8 cellular contexts compared by ENCODE assay signal in genomic region chr1:245156041-245156735, GRCh38. TPM values are rescaled to one million over a fixed set of nuclear protein-coding genes. Genes with fewer than 3 reads are reported as not detected.
DNase-seq lines count a peak whose midpoint lies in the region; FAIRE-seq and TF ChIP-seq lines count a peak whose summit lies in the region.

No MANE protein-coding gene starts in this region.

- peaks cover 48% of the 10 kb centered on the region for H3K27me3 ChIP-seq in H7 (ENCODE audit: control insufficient read depth, insufficient read depth, low read length)
- peaks cover 10% of the 10 kb centered on the region for H3K27me3 ChIP-seq in SJSA1 (replicated peaks)
- H3K27me3 ChIP-seq in neutrophil, result peaks cover 96% of the 10 kb centered on the region
- H3K27me3 ChIP-seq in subcutaneous abdominal adipose tissue (ENCODE audit: control insufficient read depth in 5 of 5, insufficient read depth in 4 of 5, low read length in 5 of 5), result peaks cover 21 to 45% (median 28%) of the 10 kb centered on the region in 5 donors

- H3K36me3 ChIP-seq in H7 (replicated peaks; ENCODE audit: control insufficient read depth, insufficient read depth, low read length), result no peaks in the 10 kb centered on the region
- H3K36me3 ChIP-seq in SJSA1, result peaks cover 14% of the 10 kb centered on the region
- H3K36me3 ChIP-seq in neutrophil, result no peaks in the 10 kb centered on the region
- H3K36me3 ChIP-seq in subcutaneous abdominal adipose tissue (ENCODE audit: control insufficient read depth in 5 of 5, insufficient read depth in 5 of 5, low read length in 5 of 5), result no peaks in the 10 kb centered on the region

- H3K9me3 ChIP-seq in SJSA1 (replicated peaks) (no peaks in the 10 kb centered on the region), neutrophil (no peaks in the 10 kb centered on the region), subcutaneous abdominal adipose tissue (ENCODE audit: control insufficient read depth in 5 of 5, low read length in 5 of 5) (no peaks in the 10 kb centered on the region)

- no peak for FAIRE-seq in frontal cortex (lab: Jason Lieb, UNC)

- H3K9ac ChIP-seq in subcutaneous abdominal adipose tissue (ENCODE audit: low read length in 5 of 5), result no peak overlapping the region

- peak; percentile 92 for DNase-seq in ELF-1 (ENCODE audit: low read depth, low spot score)
- peak; percentile 97 for DNase-seq in H7
- DNase-seq in LoVo (ENCODE audit: low spot score), result peak; percentile 93
- peak; percentile 87 to 91 for DNase-seq in SJSA1 (ENCODE audit: low read depth in 1 of 2, low spot score in 2 of 2)
- peak; percentile 43 for DNase-seq in activated gamma-delta T cell treated with anti-CD3 and anti-CD28 coated beads, Interleukin-2, amount 50 U/mL, for 16 hours (ENCODE audit: low read depth)
- peak; percentile 81 for DNase-seq in frontal cortex (ENCODE audit: low spot score in 2 of 2)

- peak; percentile 16 for TF ChIP-seq CTCF in neutrophil (IDR thresholded peaks at IDR 0.05)

- H3K27ac ChIP-seq in SJSA1 (no peak overlapping the region), neutrophil (no peak overlapping the region), subcutaneous abdominal adipose tissue (ENCODE audit: low read depth, low read length) (no peak overlapping the region)

- peak overlapping the region; percentile 85 for H3K4me3 ChIP-seq in H7 (ENCODE audit: insufficient read depth, low read depth, low read length)
- peak overlapping the region; percentile 62 for H3K4me3 ChIP-seq in SJSA1
- H3K4me3 ChIP-seq in neutrophil (ENCODE audit: low read depth in 1 of 2, low read length in 1 of 2), result peak overlapping the region; percentile 26 to 64
- peak overlapping the region in 4 of 5 donors; percentile 57 to 69 (median 62) for H3K4me3 ChIP-seq in subcutaneous abdominal adipose tissue (ENCODE audit: low read depth in 1 of 5, low read length in 5 of 5)

- H3K4me1 ChIP-seq in SJSA1 (replicated peaks) (peaks cover 44% of the 10 kb centered on the region), neutrophil (ENCODE audit: control insufficient read depth in 1 of 2, insufficient read depth in 1 of 2, low read depth in 1 of 2, low read length in 1 of 2) (peaks cover 40 to 43% of the 10 kb centered on the region in 2 experiments), subcutaneous abdominal adipose tissue (ENCODE audit: control insufficient read depth in 5 of 5, insufficient read depth in 5 of 5, low read length in 5 of 5) (peaks cover 2 to 48% (median 44%) of the 10 kb centered on the region in 5 donors)

RNA-seq across cellular contexts. Expression of gene KIF26B, which starts 1.4 kb away (rescaled TPM):
- total RNA-seq in H7 (2014; rRNA removed; shearing (Covaris generic)), result 0.89 and 1.7 TPM in 2 replicates
- total RNA-seq in SJSA1 (2014; rRNA removed; shearing (Covaris generic)), result 3.9 and 5.9 TPM in 2 replicates
- total RNA-seq in frontal cortex, result 11.4 TPM

Comparison
In these comparisons a context has a peak if more than half of its experiments do, and no peak if none do; other contexts are left out.
1. DNase-seq: peak in every context shown above with its lines; median percentile 97 in H7; 93 in LoVo; 92 in ELF-1; 89 in SJSA1; 81 in frontal cortex; 43 in activated gamma-delta T cell treated with anti-CD3 and anti-CD28 coated beads, Interleukin-2, amount 50 U/mL, for 16 hours.